In the genomic region with DNA sequence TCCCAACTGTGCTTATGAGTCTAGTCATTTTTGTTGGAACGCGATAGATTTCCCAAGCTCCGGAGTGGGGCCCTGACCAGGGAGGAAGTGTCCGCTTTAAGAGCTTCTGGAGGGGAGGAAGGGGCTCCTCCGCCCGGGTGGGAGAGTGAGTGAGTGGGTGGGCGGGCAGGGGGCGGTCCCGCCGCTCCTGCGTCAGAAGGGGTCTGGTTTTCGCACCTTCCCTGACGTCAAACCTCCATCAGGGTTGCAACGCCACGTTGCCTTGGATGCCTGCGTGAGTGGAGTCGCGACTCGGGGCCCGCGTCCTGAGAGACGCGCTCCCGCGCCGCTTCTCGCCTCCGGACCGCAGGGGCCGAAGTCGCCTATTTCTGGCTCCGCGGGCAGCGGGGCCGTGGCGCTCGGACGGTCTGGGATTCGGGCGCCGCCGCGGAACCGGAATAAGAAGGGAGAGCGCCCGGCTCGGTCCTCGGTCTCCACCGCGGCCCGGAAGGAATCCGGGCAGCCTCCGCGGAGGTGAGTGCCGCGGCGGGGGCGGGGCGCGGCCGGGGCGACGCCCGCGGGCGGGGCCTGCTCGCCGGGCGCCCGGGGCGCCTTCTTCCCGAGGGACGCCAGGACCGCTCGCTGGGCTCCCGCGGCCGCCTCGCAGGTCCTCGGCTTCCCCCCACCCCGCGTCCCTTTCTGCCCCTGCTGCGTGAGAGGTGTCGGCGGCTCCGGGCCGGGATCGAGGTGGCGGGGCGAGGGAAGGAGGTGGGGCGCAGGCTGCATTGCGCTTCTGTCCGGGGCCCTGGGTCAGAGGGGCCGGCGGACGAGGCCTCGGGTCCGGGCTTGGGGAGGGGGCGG, we compare ENCODE assay signal across 8 cellular contexts. TPM values are rescaled to one million over a fixed set of nuclear protein-coding genes. Genes with fewer than 3 reads are reported as not detected.
DNase-seq lines count a peak whose midpoint lies in the region; ATAC-seq, FAIRE-seq and TF ChIP-seq lines count a peak whose summit lies in the region.

A gene (plus strand): TSS at position 230 of the 840 bp plus-strand sequence. CDS start 7,187 bp downstream, outside the sequence.

- H3K79me2 ChIP-seq in astrocyte (ENCODE audit: insufficient read depth, low read length): peaks cover 25% of the 10 kb centered on the region
- H3K79me2 ChIP-seq in hepatocyte: peaks cover 29% of the 10 kb centered on the region

- peaks cover 4% of the 10 kb centered on the region for H3K4me1 Mint-ChIP-seq in astrocyte (ENCODE audit: low read depth, unreplicated experiment)

- in situ Hi-C loops in Caki2 (cut with HindIII; ENCODE audit: low pct_unique_long_range_greater_than_20kb, low sequenced_read_pairs): no loop called here

- TF ChIP-seq CTCF in astrocyte (IDR thresholded peaks at IDR 0.05; ENCODE audit: insufficient read depth, low read depth, low read length) (no peak), hepatocyte (IDR thresholded peaks at IDR 0.05; ENCODE audit: poor library complexity) (no peak), retinal pigment epithelial cell (conservative IDR thresholded peaks at IDR 0.05; ENCODE audit: low read depth, low read length) (no peak)

- H3K9me3 ChIP-seq in astrocyte (ENCODE audit: insufficient read depth, low read depth, low read length) (no peaks in the 10 kb centered on the region), hepatocyte (ENCODE audit: low read depth) (no peaks in the 10 kb centered on the region)

- H3K27ac Mint-ChIP-seq in astrocyte (ENCODE audit: unreplicated experiment): peak within 1 kb of the TSS; percentile 91

- DNase-seq in Caki2 (ENCODE audit: low read depth): peak; percentile 55
- peak; percentile 55 for DNase-seq in SW480 (ENCODE audit: low spot score)
- DNase-seq in astrocyte (ENCODE audit: low read depth): peak; percentile 71
- DNase-seq in hepatocyte (ENCODE audit: low spot score): peak; percentile 78
- DNase-seq in retinal pigment epithelial cell (ENCODE audit: low read depth): no peak
- no peak for DNase-seq in RCC 7860 (ENCODE audit: low spot score)

- H3K36me3 ChIP-seq in astrocyte (ENCODE audit: insufficient read depth, low read length) (no peaks in the 10 kb centered on the region), hepatocyte (replicated peaks; ENCODE audit: insufficient read depth, low read depth) (no peaks in the 10 kb centered on the region)

- H3K9me2 ChIP-seq in hepatocyte (replicated peaks; ENCODE audit: insufficient read depth): no peaks in the 10 kb centered on the region

- H3K4me1 ChIP-seq in astrocyte (ENCODE audit: insufficient read depth, low read length) (peaks cover 4% of the 10 kb centered on the region), hepatocyte (ENCODE audit: insufficient read depth) (no peaks in the 10 kb centered on the region)

- H3K4me2 ChIP-seq in astrocyte (ENCODE audit: low read length) (peak within 1 kb of the TSS; percentile 82), hepatocyte (peak within 1 kb of the TSS; percentile 80)

- FAIRE-seq in astrocyte (lab: Jason Lieb, UNC) (no peak), RCC 7860 (lab: Jason Lieb, UNC) (no peak)

- WGBS in hepatocyte (ENCODE audit: low lambda C conversion rate, missing lambda C conversion rate): under 1% methylated on average over 53 of the region's 99 CpGs

- H3K4me3 ChIP-seq in astrocyte (ENCODE audit: insufficient read depth, low read depth, low read length) (peak within 1 kb of the TSS; percentile 69), hepatocyte (peak within 1 kb of the TSS; percentile 25), retinal pigment epithelial cell (ENCODE audit: low read length) (peak within 1 kb of the TSS; percentile 58)

- ATAC-seq in GM19438 (IDR thresholded peaks at IDR 0.05; ENCODE audit: low read depth, unreplicated experiment) (peak; percentile 84), HG03469 (IDR thresholded peaks at IDR 0.05; ENCODE audit: unreplicated experiment) (peak; percentile 66)

- H3K27me3 Mint-ChIP-seq in astrocyte (ENCODE audit: low read depth, unreplicated experiment): no peaks in the 10 kb centered on the region

- H4K20me1 ChIP-seq in astrocyte (ENCODE audit: insufficient read depth, low read length) (peaks cover 5% of the 10 kb centered on the region), hepatocyte (ENCODE audit: insufficient read depth, poor library complexity, severe bottlenecking) (peaks cover 9% of the 10 kb centered on the region)

- H3K27me3 ChIP-seq in astrocyte (ENCODE audit: insufficient read depth, low read length) (peaks cover 53% of the 10 kb centered on the region), hepatocyte (peaks cover 72% of the 10 kb centered on the region)

- peak within 1 kb of the TSS; percentile 89 for H3K4me3 Mint-ChIP-seq in astrocyte (ENCODE audit: unreplicated experiment)

- H3K9me3 Mint-ChIP-seq in astrocyte (ENCODE audit: unreplicated experiment): no peaks in the 10 kb centered on the region

- H2AFZ ChIP-seq in astrocyte (ENCODE audit: low read depth, low read length) (peak within 1 kb of the TSS; percentile 75), hepatocyte (peak within 1 kb of the TSS; percentile 95)

- H3K36me3 Mint-ChIP-seq in astrocyte (ENCODE audit: low read depth, unreplicated experiment): no peaks in the 10 kb centered on the region

- peak within 1 kb of the TSS; percentile 75 for H3K27ac ChIP-seq in astrocyte (ENCODE audit: low read depth, low read length)
- peak within 1 kb of the TSS; percentile 95 for H3K27ac ChIP-seq in hepatocyte

- H3K9ac ChIP-seq in astrocyte (ENCODE audit: low read length): peak within 1 kb of the TSS; percentile 83

RNA-seq across cellular contexts. Expression of the gene that starts here (rescaled TPM):
- total RNA-seq in Caki2 (2014; rRNA removed; shearing (Covaris generic); ENCODE audit: low replicate concordance): 4.0 and 7.9 TPM in 2 replicates
- total RNA-seq in astrocyte: 40.9 and 43.6 TPM in 2 replicates
- total RNA-seq in hepatocyte: 10.8 and 14.0 TPM in 2 replicates
- 2.3 and 3.4 TPM in 2 replicates for polyA plus RNA-seq in hepatocyte

Comparison
In these comparisons a context has a peak if more than half of its experiments do, and no peak if none do; other contexts are left out.
1. DNase-seq: peak in Caki2 (single experiment), SW480 (single experiment), astrocyte (single experiment) and hepatocyte (single experiment); none in retinal pigment epithelial cell (single experiment) and RCC 7860 (single experiment).
2. Peak in every context shown above with its lines, with median percentiles within 50 percentile points of each other: H3K4me3 ChIP-seq.